ENCODE assay signal across 15 cellular contexts in the genomic region with DNA sequence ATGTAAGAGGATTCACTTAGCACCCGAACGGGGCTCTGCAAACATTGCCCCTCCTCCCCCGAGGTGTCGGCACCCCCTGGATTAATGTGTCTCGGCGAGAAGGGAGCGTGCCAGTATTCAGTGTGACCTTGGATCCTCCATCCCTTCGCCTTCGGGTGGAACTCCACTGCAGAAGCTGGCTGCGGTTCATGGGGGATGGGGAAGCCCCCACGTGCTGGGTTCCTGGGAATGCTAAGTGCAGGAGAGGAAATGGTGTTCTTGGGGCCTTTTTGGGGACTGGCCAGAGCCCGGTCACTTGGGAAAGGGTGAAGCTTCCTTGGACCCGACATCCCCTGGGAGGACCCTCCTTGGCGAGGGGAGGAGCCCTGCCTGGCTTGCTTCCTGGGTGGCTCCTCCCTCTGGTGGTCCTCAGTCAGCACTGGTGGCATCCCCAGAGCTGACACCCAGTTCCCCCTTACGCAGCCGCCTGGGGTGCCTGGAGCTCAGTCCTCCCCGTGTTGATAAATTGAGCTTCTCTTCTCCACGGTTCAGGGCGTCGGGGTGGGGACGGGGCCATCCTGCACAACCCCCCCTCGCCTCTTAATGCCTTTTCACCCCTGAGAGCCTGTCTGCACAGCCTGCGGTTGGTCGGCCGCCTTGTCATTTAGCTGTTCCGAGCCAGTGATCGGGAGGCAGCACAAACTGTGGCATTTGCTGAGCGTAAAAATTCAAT. TPM values are rescaled to one million over a fixed set of nuclear protein-coding genes. Genes with fewer than 3 reads are reported as not detected.
DNase-seq lines count a peak whose midpoint lies in the region; ATAC-seq, FAIRE-seq and TF ChIP-seq lines count a peak whose summit lies in the region.
"Had no signal": no experiment of that assay in that cellular context is flagged by ENCODE, and none has a peak within 500 bp of the region (broad histone marks: within the 10 kb centered on the region; RNA-seq: fewer than 3 reads in every experiment).

No MANE protein-coding gene starts in this region.

- FAIRE-seq in D721Med (lab: Jason Lieb, UNC): no peak
- FAIRE-seq: A204.1 had no signal

- H3K27ac Mint-ChIP-seq in WTC11: no peak overlapping the region
- H3K27ac Mint-ChIP-seq in stimulated activated naive CD8-positive, alpha-beta T cell treated with anti-CD3 and anti-CD28 coated beads, Interleukin-15, amount 100 ng/mL, for 72 hours: peak overlapping the region; percentile 75 to 94

- no peaks in the 10 kb centered on the region for H3K9me3 ChIP-seq in iPS-20b (ENCODE audit: insufficient read depth, low read depth, low read length)
- H3K9me3 ChIP-seq in gastroesophageal sphincter: no peaks in the 10 kb centered on the region
- H3K9me3 ChIP-seq: left lung had no signal

- H3K9me3 Mint-ChIP-seq in WTC11: no peaks in the 10 kb centered on the region
- no peaks in the 10 kb centered on the region for H3K9me3 Mint-ChIP-seq in stimulated activated naive CD8-positive, alpha-beta T cell treated with anti-CD3 and anti-CD28 coated beads, Interleukin-15, amount 100 ng/mL, for 72 hours

- H3K4me3 Mint-ChIP-seq in WTC11: peak overlapping the region; percentile 35; the same call in 1 of the 2 replicates
- H3K4me3 Mint-ChIP-seq in stimulated activated naive CD8-positive, alpha-beta T cell treated with anti-CD3 and anti-CD28 coated beads, Interleukin-15, amount 100 ng/mL, for 72 hours: peak overlapping the region in 1 of 2 donors; percentile 66

- peak; percentile 69 to 78 for DNase-seq in NCI-H524 (lab: John Stamatoyannopoulos, UW)
- DNase-seq in NCI-H524 treated with DMSO at 0.1 percent for 48 hours (lab: John Stamatoyannopoulos, UW): no peak
- no peak for DNase-seq in WTC11 (ENCODE audit: low spot score)
- no peak for DNase-seq in stimulated activated naive CD8-positive, alpha-beta T cell treated with anti-CD3 and anti-CD28 coated beads, Interleukin-15, amount 100 ng/mL, for 72 hours
- DNase-seq in effector CD8-positive, alpha-beta T cell (lab: John Stamatoyannopoulos, UW): no peak
- DNase-seq in D721Med (ENCODE audit: insufficient read length, low spot score): no peak
- DNase-seq: activated CD4-positive, CD25-positive, alpha-beta regulatory T cell treated with anti-CD3 and anti-CD28 coated beads, Interleukin-2, amount 50 U/mL, for 72 hours; activated T-cell treated with anti-CD3 and anti-CD28 coated beads, Interleukin-2, amount 50 U/mL, for 1 hour; aorta; left lung; NCI-H2081; stimulated activated CD4-positive, alpha-beta T cell treated with anti-CD3 and anti-CD28 coated beads, Interleukin-15, amount 100 ng/mL, for 24 hours had no signal

- H3K27me3 ChIP-seq in iPS-20b (ENCODE audit: insufficient read depth, low read length) (peaks cover 87% of the 10 kb centered on the region), gastroesophageal sphincter (no peaks in the 10 kb centered on the region)
- H3K27me3 ChIP-seq: left lung had no signal

- no peak for TF ChIP-seq CTCF in WTC11 (IDR thresholded peaks at IDR 0.05)
- no peak for TF ChIP-seq CTCF in D721Med (IDR thresholded peaks at IDR 0.05; ENCODE audit: insufficient read depth, missing control alignments)
- TF ChIP-seq CTCF in gastroesophageal sphincter (IDR thresholded peaks at IDR 0.05): no peak

- H3K36me3 Mint-ChIP-seq in WTC11: no peaks in the 10 kb centered on the region

- ATAC-seq in WTC11: no peak
- ATAC-seq in stimulated activated naive CD8-positive, alpha-beta T cell treated with anti-CD3 and anti-CD28 coated beads, Interleukin-15, amount 100 ng/mL, for 72 hours: no peak
- ATAC-seq in gastroesophageal sphincter: no peak
- ATAC-seq: left lung had no signal

- CTCF ChIA-PET in WTC11 (lab: Charles Lee): interaction anchor here (0.7 to 4.6 kb wide), 11 partner anchors 8 to 161 kb away, joined by 3 to 25 read pairs (median 5); no protein-coding TSS in a partner anchor

- H3K4me3 ChIP-seq in iPS-20b (ENCODE audit: low read length): peak overlapping the region; percentile 23; the same call in 1 of the 2 replicates
- H3K4me3 ChIP-seq in gastroesophageal sphincter: no peak overlapping the region
- H3K4me3 ChIP-seq: left lung had no signal

- H3K27ac ChIP-seq in iPS-20b (ENCODE audit: low read length) (no peak overlapping the region), gastroesophageal sphincter (no peak overlapping the region)
- H3K27ac ChIP-seq: left lung had no signal

- H3K27me3 Mint-ChIP-seq in WTC11 (ENCODE audit: low read depth): peaks cover 63% of the 10 kb centered on the region
- no peaks in the 10 kb centered on the region for H3K27me3 Mint-ChIP-seq in stimulated activated naive CD8-positive, alpha-beta T cell treated with anti-CD3 and anti-CD28 coated beads, Interleukin-15, amount 100 ng/mL, for 72 hours

- TF ChIP-seq EP300 in gastroesophageal sphincter (IDR thresholded peaks at IDR 0.05): no peak

- peaks cover 98% of the 10 kb centered on the region for H3K4me1 Mint-ChIP-seq in WTC11
- peaks cover 73% of the 10 kb centered on the region for H3K4me1 Mint-ChIP-seq in stimulated activated naive CD8-positive, alpha-beta T cell treated with anti-CD3 and anti-CD28 coated beads, Interleukin-15, amount 100 ng/mL, for 72 hours

- POLR2A ChIA-PET in WTC11 (lab: Charles Lee): interaction anchor here (2.0 kb wide), 1 partner anchor 21 kb away, joined by 9 read pairs; no protein-coding TSS in a partner anchor

- H3K9ac ChIP-seq in iPS-20b (ENCODE audit: low read depth, low read length): no peak overlapping the region; the same call in 1 of the 2 replicates

- WGBS in gastroesophageal sphincter (ENCODE audit: low coverage in 1 of 2), 2 donors: 75% methylated on average over 16 of the region's 28 CpGs; no CpG with 5 or more reads in 1 of the 2 donors

- no peak for TF ChIP-seq POLR2A in gastroesophageal sphincter (IDR thresholded peaks at IDR 0.05)

- H3K4me1 ChIP-seq in iPS-20b (ENCODE audit: insufficient read depth, low read length) (peaks cover 66% of the 10 kb centered on the region), gastroesophageal sphincter (peaks cover 0 to 78% (median 5%) of the 10 kb centered on the region in 3 donors)

- H3K36me3 ChIP-seq in iPS-20b (ENCODE audit: insufficient read depth, low read depth, low read length) (no peaks in the 10 kb centered on the region), gastroesophageal sphincter (no peaks in the 10 kb centered on the region)
- H3K36me3 ChIP-seq: left lung had no signal

TF ChIP-seq in WTC11, 78 proteins besides CTCF, POLR2A, EP300 and RAD21:
- TF ChIP-seq FOXP1 (CRISPR knock-in tag; IDR thresholded peaks at IDR 0.05; ENCODE audit: borderline replicate concordance): no peak
- peak; percentile 93 for TF ChIP-seq ZNF263 (CRISPR knock-in tag; IDR thresholded peaks at IDR 0.05; ENCODE audit: low read depth)

RNA-seq across cellular contexts. Expression of gene GSE1, which starts 30.8 kb away (rescaled TPM):
- total RNA-seq in WTC11 (2021): 91.0 to 124 TPM (median 93.8 TPM) in 3 replicates
- 10 to 100 TPM; 23.4 to 65.5 (median 52.5) TPM for total RNA-seq in gastroesophageal sphincter

Comparison
In these comparisons a context has a peak if more than half of its experiments do, and no peak if none do; other contexts are left out.
1. DNase-seq: peak in NCI-H524 (2 of 2); none in NCI-H524 treated with DMSO at 0.1 percent for 48 hours (single experiment), WTC11 (single experiment), stimulated activated naive CD8-positive, alpha-beta T cell treated with anti-CD3 and anti-CD28 coated beads, Interleukin-15, amount 100 ng/mL, for 72 hours (0 of 2), effector CD8-positive, alpha-beta T cell (single experiment) and D721Med (single experiment).